Comparison of ENCODE assay signal across 6 cellular contexts in the genomic region with DNA sequence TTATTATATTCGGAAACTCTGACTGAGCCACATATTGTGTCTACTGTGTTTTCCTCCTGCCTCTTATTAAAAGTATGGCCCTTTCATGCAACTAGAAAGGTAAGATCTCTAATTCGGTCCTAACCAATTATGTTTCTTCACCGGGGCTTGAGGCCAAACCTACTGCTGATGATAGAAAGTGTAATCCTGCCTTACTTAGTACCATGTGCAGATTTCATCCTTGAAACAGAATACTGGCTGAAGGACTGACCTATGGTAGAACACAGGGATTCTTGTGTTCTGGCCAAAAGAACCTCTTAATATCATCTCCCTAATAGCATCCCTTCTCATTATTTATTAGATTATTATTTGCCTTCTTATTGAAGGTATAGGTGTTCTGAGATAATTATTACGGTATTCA.
"Had no signal": no experiment of that assay in that cellular context is flagged by ENCODE, and none has a peak within 500 bp of the region (broad histone marks: within the 10 kb centered on the region; RNA-seq: fewer than 3 reads in every experiment).

No MANE protein-coding gene starts in this region.

- H3K27ac ChIP-seq: HL-60 had no signal

- DNase-seq: H9, HCEC 1CT had no signal

- H3K4me3 Mint-ChIP-seq: GM23338, H9, IgD-negative memory B cell had no signal

- H3K27me3 Mint-ChIP-seq: IgD-negative memory B cell had no signal

- H3K27ac Mint-ChIP-seq: GM23338, H9, IgD-negative memory B cell had no signal

- ATAC-seq: GM23338, HepG2 had no signal

- H3K4me1 Mint-ChIP-seq: GM23338, H9 had no signal

- H3K4me2 ChIP-seq: GM23338 had no signal

- H3K4me3 ChIP-seq: GM23338 had no signal

- H2AFZ ChIP-seq: GM23338 had no signal
